In the genomic region with DNA sequence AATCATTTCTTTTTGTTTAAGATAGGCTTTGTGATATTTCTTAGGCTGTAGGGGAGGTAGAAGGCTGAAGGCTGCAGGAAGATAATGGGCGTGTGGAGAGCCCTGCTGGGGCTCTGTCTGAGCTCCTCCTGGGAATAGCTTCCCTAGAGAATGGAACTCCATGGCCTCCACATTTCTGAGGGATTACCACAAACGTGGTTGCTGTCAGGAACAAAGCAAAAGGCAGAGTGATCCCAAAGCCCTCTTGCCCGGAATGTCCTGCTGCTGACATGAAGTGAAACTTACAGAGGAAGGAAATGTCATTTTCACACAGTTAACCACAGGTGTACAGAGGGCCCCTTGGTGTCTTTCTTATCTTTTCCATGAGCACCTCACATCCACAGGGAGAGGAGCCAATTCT, we compare ENCODE assay signal across 10 cellular contexts.
DNase-seq lines count a peak whose midpoint lies in the region; ATAC-seq and TF ChIP-seq lines count a peak whose summit lies in the region.
"Had no signal": no experiment of that assay in that cellular context is flagged by ENCODE, and none has a peak within 500 bp of the region (broad histone marks: within the 10 kb centered on the region; RNA-seq: fewer than 3 reads in every experiment).

No MANE protein-coding gene starts in this region.

- TF ChIP-seq POLR2A in GM18505 (IDR thresholded peaks at IDR 0.05; ENCODE audit: borderline replicate concordance, extremely low read depth, insufficient read depth, insufficient read length), result no peak

- H3K27ac Mint-ChIP-seq in endothelial cell (ENCODE audit: unreplicated experiment) (peak overlapping the region; percentile 19), mesothelial cell of epicardium (no peak overlapping the region)
- no peak overlapping the region for H3K27ac Mint-ChIP-seq in activated T-helper 2 cell treated with anti-CD3 and anti-CD28 coated beads, Interferon-gamma antibody, Interleukin-2, Interleukin-4, amounts not matched to agents 10 μg/mL and 5 μg/mL and 100 μg/mL, durations not matched to agents 14 hours and 24 hours and 36 hours

- no peak overlapping the region for H3K27ac ChIP-seq in caudate nucleus (ENCODE audit: low read depth, low read length)
- H3K27ac ChIP-seq: skin epidermis had no signal

- peak; percentile 60 for ATAC-seq in GM18505 (IDR thresholded peaks at IDR 0.05; ENCODE audit: unreplicated experiment)
- peak; percentile 71 for ATAC-seq in GM21381 (IDR thresholded peaks at IDR 0.05; ENCODE audit: unreplicated experiment)
- peak; percentile 56 for ATAC-seq in HG03432 (IDR thresholded peaks at IDR 0.05; ENCODE audit: unreplicated experiment)

- TF ChIP-seq CTCF in endothelial cell (IDR thresholded peaks at IDR 0.05; ENCODE audit: unreplicated experiment), result no peak
- no peak for TF ChIP-seq CTCF in mesothelial cell of epicardium (IDR thresholded peaks at IDR 0.05; ENCODE audit: unreplicated experiment)

- H3K4me3 Mint-ChIP-seq in endothelial cell (ENCODE audit: unreplicated experiment) (no peak overlapping the region), mesothelial cell of epicardium (no peak overlapping the region)
- no peak overlapping the region for H3K4me3 Mint-ChIP-seq in activated T-helper 2 cell treated with anti-CD3 and anti-CD28 coated beads, Interferon-gamma antibody, Interleukin-2, Interleukin-4, amounts not matched to agents 10 μg/mL and 5 μg/mL and 100 μg/mL, durations not matched to agents 14 hours and 24 hours and 36 hours (ENCODE audit: low read depth)

- peaks cover 11% of the 10 kb centered on the region for H3K4me1 Mint-ChIP-seq in endothelial cell (ENCODE audit: unreplicated experiment)
- peaks cover 2% of the 10 kb centered on the region for H3K4me1 Mint-ChIP-seq in mesothelial cell of epicardium
- peaks cover 54% of the 10 kb centered on the region for H3K4me1 Mint-ChIP-seq in activated T-helper 2 cell treated with anti-CD3 and anti-CD28 coated beads, Interferon-gamma antibody, Interleukin-2, Interleukin-4, amounts not matched to agents 10 μg/mL and 5 μg/mL and 100 μg/mL, durations not matched to agents 14 hours and 24 hours and 36 hours (ENCODE audit: low read depth)

- DNase-seq in endothelial cell (ENCODE audit: low spot score) (no peak), mesothelial cell of epicardium (ENCODE audit: low spot score in 2 of 2, unreplicated experiment in 2 of 2) (no peak), NCI-H1105 (lab: John Stamatoyannopoulos, UW) (no peak), caudate nucleus (lab: John Stamatoyannopoulos, UW) (no peak)
- DNase-seq in activated T-helper 2 cell treated with anti-CD3 and anti-CD28 coated beads, Interferon-gamma antibody, Interleukin-2, Interleukin-4, amounts not matched to agents 10 μg/mL and 5 μg/mL and 100 μg/mL, durations not matched to agents 14 hours and 24 hours and 36 hours (ENCODE audit: low spot score), result no peak
- DNase-seq: NCI-H524 treated with DMSO at 0.1 percent for 48 hours had no signal

- H3K36me3 Mint-ChIP-seq in endothelial cell (ENCODE audit: low read depth, unreplicated experiment), result no peaks in the 10 kb centered on the region
- H3K36me3 Mint-ChIP-seq in mesothelial cell of epicardium, result no peaks in the 10 kb centered on the region
- peaks cover under 1% of the 10 kb centered on the region for H3K36me3 Mint-ChIP-seq in activated T-helper 2 cell treated with anti-CD3 and anti-CD28 coated beads, Interferon-gamma antibody, Interleukin-2, Interleukin-4, amounts not matched to agents 10 μg/mL and 5 μg/mL and 100 μg/mL, durations not matched to agents 14 hours and 24 hours and 36 hours (ENCODE audit: low read depth)

- H3K9me3 Mint-ChIP-seq in endothelial cell (ENCODE audit: unreplicated experiment), result no peaks in the 10 kb centered on the region
- H3K9me3 Mint-ChIP-seq in mesothelial cell of epicardium, result no peaks in the 10 kb centered on the region
- H3K9me3 Mint-ChIP-seq in activated T-helper 2 cell treated with anti-CD3 and anti-CD28 coated beads, Interferon-gamma antibody, Interleukin-2, Interleukin-4, amounts not matched to agents 10 μg/mL and 5 μg/mL and 100 μg/mL, durations not matched to agents 14 hours and 24 hours and 36 hours, result no peaks in the 10 kb centered on the region

- intact Hi-C loops in activated T-helper 2 cell treated with anti-CD3 and anti-CD28 coated beads, Interferon-gamma antibody, Interleukin-2, Interleukin-4, amounts not matched to agents 10 μg/mL and 5 μg/mL and 100 μg/mL, durations not matched to agents 14 hours and 24 hours and 36 hours (cut with micrococcal nuclease), result no loop called here

- no peaks in the 10 kb centered on the region for H3K27me3 Mint-ChIP-seq in endothelial cell (ENCODE audit: unreplicated experiment)
- H3K27me3 Mint-ChIP-seq in mesothelial cell of epicardium (ENCODE audit: low read depth), result no peaks in the 10 kb centered on the region
- no peaks in the 10 kb centered on the region for H3K27me3 Mint-ChIP-seq in activated T-helper 2 cell treated with anti-CD3 and anti-CD28 coated beads, Interferon-gamma antibody, Interleukin-2, Interleukin-4, amounts not matched to agents 10 μg/mL and 5 μg/mL and 100 μg/mL, durations not matched to agents 14 hours and 24 hours and 36 hours (ENCODE audit: low read depth)
